2 cellular contexts compared by ENCODE assay signal in the genomic region with DNA sequence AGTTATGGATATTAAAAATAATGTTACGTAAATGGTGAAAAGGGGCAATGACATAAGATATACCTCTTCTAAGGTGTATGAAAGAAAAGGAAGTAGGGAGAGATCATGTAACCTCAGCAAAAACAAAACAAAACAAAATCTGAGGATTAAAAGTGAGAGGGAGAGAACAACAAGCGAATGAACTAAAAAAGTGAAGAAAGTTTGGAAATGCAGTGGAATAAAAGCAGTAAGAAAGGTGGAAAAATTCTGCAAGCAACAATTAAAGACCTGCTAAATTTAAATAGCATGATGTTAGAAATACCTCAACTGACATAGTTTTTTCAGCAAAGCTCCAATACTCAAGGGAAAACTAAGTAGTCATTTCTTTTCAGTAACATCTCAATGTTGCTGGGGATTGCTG.
TF ChIP-seq lines count a peak whose summit lies in the region.

No MANE protein-coding gene starts in this region.

TF ChIP-seq in GM23338, 12 proteins besides CTCF, POLR2A, EP300 and RAD21:
- TF ChIP-seq, protein P1, sequence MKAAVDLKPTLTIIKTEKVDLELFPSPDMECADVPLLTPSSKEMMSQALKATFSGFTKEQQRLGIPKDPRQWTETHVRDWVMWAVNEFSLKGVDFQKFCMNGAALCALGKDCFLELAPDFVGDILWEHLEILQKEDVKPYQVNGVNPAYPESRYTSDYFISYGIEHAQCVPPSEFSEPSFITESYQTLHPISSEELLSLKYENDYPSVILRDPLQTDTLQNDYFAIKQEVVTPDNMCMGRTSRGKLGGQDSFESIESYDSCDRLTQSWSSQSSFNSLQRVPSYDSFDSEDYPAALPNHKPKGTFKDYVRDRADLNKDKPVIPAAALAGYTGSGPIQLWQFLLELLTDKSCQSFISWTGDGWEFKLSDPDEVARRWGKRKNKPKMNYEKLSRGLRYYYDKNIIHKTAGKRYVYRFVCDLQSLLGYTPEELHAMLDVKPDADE (IDR thresholded peaks at IDR 0.05), result no peak
- TF ChIP-seq NANOG (IDR thresholded peaks at IDR 0.05; ENCODE audit: borderline replicate concordance), result no peak
- TF ChIP-seq POLR2AphosphoS5 (IDR thresholded peaks at IDR 0.05; ENCODE audit: low read depth), result no peak
- no peak for TF ChIP-seq JUNB (IDR thresholded peaks at IDR 0.05; ENCODE audit: unreplicated experiment)
- no peak for TF ChIP-seq CREB1 (CRISPR knock-in tag; IDR thresholded peaks at IDR 0.05; ENCODE audit: low read depth)
- TF ChIP-seq, protein P2, sequence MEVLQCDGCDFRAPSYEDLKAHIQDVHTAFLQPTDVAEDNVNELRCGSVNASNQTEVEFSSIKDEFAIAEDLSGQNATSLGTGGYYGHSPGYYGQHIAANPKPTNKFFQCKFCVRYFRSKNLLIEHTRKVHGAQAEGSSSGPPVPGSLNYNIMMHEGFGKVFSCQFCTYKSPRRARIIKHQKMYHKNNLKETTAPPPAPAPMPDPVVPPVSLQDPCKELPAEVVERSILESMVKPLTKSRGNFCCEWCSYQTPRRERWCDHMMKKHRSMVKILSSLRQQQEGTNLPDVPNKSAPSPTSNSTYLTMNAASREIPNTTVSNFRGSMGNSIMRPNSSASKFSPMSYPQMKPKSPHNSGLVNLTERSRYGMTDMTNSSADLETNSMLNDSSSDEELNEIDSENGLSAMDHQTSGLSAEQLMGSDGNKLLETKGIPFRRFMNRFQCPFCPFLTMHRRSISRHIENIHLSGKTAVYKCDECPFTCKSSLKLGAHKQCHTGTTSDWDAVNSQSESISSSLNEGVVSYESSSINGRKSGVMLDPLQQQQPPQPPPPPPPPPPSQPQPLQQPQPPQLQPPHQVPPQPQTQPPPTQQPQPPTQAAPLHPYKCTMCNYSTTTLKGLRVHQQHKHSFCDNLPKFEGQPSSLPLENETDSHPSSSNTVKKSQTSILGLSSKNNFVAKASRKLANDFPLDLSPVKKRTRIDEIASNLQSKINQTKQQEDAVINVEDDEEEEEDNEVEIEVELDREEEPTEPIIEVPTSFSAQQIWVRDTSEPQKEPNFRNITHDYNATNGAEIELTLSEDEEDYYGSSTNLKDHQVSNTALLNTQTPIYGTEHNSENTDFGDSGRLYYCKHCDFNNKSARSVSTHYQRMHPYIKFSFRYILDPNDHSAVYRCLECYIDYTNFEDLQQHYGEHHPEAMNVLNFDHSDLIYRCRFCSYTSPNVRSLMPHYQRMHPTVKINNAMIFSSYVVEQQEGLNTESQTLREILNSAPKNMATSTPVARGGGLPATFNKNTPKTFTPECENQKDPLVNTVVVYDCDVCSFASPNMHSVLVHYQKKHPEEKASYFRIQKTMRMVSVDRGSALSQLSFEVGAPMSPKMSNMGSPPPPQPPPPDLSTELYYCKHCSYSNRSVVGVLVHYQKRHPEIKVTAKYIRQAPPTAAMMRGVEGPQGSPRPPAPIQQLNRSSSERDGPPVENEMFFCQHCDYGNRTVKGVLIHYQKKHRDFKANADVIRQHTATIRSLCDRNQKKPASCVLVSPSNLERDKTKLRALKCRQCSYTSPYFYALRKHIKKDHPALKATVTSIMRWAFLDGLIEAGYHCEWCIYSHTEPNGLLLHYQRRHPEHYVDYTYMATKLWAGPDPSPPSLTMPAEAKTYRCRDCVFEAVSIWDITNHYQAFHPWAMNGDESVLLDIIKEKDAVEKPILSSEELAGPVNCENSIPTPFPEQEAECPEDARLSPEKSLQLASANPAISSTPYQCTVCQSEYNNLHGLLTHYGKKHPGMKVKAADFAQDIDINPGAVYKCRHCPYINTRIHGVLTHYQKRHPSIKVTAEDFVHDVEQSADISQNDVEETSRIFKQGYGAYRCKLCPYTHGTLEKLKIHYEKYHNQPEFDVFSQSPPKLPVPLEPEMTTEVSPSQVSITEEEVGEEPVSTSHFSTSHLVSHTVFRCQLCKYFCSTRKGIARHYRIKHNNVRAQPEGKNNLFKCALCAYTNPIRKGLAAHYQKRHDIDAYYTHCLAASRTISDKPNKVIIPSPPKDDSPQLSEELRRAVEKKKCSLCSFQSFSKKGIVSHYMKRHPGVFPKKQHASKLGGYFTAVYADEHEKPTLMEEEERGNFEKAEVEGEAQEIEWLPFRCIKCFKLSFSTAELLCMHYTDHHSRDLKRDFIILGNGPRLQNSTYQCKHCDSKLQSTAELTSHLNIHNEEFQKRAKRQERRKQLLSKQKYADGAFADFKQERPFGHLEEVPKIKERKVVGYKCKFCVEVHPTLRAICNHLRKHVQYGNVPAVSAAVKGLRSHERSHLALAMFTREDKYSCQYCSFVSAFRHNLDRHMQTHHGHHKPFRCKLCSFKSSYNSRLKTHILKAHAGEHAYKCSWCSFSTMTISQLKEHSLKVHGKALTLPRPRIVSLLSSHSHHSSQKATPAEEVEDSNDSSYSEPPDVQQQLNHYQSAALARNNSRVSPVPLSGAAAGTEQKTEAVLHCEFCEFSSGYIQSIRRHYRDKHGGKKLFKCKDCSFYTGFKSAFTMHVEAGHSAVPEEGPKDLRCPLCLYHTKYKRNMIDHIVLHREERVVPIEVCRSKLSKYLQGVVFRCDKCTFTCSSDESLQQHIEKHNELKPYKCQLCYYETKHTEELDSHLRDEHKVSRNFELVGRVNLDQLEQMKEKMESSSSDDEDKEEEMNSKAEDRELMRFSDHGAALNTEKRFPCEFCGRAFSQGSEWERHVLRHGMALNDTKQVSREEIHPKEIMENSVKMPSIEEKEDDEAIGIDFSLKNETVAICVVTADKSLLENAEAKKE (CRISPR knock-in tag; IDR thresholded peaks at IDR 0.05), result no peak
- TF ChIP-seq, protein P3, sequence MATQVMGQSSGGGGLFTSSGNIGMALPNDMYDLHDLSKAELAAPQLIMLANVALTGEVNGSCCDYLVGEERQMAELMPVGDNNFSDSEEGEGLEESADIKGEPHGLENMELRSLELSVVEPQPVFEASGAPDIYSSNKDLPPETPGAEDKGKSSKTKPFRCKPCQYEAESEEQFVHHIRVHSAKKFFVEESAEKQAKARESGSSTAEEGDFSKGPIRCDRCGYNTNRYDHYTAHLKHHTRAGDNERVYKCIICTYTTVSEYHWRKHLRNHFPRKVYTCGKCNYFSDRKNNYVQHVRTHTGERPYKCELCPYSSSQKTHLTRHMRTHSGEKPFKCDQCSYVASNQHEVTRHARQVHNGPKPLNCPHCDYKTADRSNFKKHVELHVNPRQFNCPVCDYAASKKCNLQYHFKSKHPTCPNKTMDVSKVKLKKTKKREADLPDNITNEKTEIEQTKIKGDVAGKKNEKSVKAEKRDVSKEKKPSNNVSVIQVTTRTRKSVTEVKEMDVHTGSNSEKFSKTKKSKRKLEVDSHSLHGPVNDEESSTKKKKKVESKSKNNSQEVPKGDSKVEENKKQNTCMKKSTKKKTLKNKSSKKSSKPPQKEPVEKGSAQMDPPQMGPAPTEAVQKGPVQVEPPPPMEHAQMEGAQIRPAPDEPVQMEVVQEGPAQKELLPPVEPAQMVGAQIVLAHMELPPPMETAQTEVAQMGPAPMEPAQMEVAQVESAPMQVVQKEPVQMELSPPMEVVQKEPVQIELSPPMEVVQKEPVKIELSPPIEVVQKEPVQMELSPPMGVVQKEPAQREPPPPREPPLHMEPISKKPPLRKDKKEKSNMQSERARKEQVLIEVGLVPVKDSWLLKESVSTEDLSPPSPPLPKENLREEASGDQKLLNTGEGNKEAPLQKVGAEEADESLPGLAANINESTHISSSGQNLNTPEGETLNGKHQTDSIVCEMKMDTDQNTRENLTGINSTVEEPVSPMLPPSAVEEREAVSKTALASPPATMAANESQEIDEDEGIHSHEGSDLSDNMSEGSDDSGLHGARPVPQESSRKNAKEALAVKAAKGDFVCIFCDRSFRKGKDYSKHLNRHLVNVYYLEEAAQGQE (IDR thresholded peaks at IDR 0.05; ENCODE audit: unreplicated experiment), result no peak
- TF ChIP-seq ZNF114 (CRISPR knock-in tag; IDR thresholded peaks at IDR 0.05), result no peak
- no peak for TF ChIP-seq ZNF331 (CRISPR knock-in tag; IDR thresholded peaks at IDR 0.05; ENCODE audit: low read depth)
- no peak for TF ChIP-seq STAT1 (IDR thresholded peaks at IDR 0.05; ENCODE audit: unreplicated experiment)

TF ChIP-seq in K562, 482 proteins besides CTCF, POLR2A, EP300 and RAD21:
- no peak for TF ChIP-seq KDM5B (IDR thresholded peaks at IDR 0.05; ENCODE audit: insufficient replicate concordance, low read depth, low read length)
- TF ChIP-seq MYBL2 (IDR thresholded peaks at IDR 0.05; ENCODE audit: low read depth), result no peak
- no peak for TF ChIP-seq MYBL2 (CRISPR knock-in tag; IDR thresholded peaks at IDR 0.05; ENCODE audit: borderline replicate concordance)
- no peak for TF ChIP-seq FOXK1 (CRISPR knock-in tag; IDR thresholded peaks at IDR 0.05; ENCODE audit: borderline replicate concordance)
- TF ChIP-seq, protein P4, sequence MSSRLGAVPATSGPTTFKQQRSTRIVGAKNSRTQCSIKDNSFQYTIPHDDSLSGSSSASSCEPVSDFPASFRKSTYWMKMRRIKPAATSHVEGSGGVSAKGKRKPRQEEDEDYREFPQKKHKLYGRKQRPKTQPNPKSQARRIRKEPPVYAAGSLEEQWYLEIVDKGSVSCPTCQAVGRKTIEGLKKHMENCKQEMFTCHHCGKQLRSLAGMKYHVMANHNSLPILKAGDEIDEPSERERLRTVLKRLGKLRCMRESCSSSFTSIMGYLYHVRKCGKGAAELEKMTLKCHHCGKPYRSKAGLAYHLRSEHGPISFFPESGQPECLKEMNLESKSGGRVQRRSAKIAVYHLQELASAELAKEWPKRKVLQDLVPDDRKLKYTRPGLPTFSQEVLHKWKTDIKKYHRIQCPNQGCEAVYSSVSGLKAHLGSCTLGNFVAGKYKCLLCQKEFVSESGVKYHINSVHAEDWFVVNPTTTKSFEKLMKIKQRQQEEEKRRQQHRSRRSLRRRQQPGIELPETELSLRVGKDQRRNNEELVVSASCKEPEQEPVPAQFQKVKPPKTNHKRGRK (tag; IDR thresholded peaks at IDR 0.05), result 0 out of 2 replicates have a peak, but pooled peaks have one; percentile 14
- TF ChIP-seq, protein P5, sequence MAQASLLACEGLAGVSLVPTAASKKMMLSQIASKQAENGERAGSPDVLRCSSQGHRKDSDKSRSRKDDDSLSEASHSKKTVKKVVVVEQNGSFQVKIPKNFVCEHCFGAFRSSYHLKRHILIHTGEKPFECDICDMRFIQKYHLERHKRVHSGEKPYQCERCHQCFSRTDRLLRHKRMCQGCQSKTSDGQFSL (CRISPR knock-in tag; IDR thresholded peaks at IDR 0.05), result no peak
- TF ChIP-seq, protein P5 (tag; IDR thresholded peaks at IDR 0.05), result no peak
- no peak for TF ChIP-seq ZNF282 (CRISPR knock-in tag; IDR thresholded peaks at IDR 0.05)
